ENCODE assay signal across 24 cellular contexts in genomic region chr3:140439527-140439926, GRCh38.
A peak's percentile ranks its signal among the peaks of the same experiment; 100 is the strongest.
DNase-seq lines count a peak whose midpoint lies in the region; ATAC-seq and TF ChIP-seq lines count a peak whose summit lies in the region.
"Had no signal": no experiment of that assay in that cellular context is flagged by ENCODE, and none has a peak within 500 bp of the region (broad histone marks: within the 10 kb centered on the region; RNA-seq: fewer than 3 reads in every experiment).

No MANE protein-coding gene starts in this region.

- 84 to 89% (median 85%) methylated on average over 5 of the region's 5 CpGs for WGBS in heart left ventricle, 4 donors

- intact Hi-C loops in heart left ventricle (cut with DNase I) = no loop called here

- H3K9me3 ChIP-seq in right atrium auricular region (no peaks in the 10 kb centered on the region), heart left ventricle (no peaks in the 10 kb centered on the region), HEK293 (ENCODE audit: control insufficient read depth, insufficient read depth, low read depth, low read length) (no peaks in the 10 kb centered on the region)
- H3K9me3 ChIP-seq: A549; BE2C; BLaER1 treated with 17β-estradiol and CSF1 and Interleukin-3, amounts not matched to agents 10 nM and 100 nM had no signal

- TF ChIP-seq POLR2A in heart left ventricle (IDR thresholded peaks at IDR 0.05) = no peak

- no peaks in the 10 kb centered on the region for H3K36me3 Mint-ChIP-seq in chondrocyte (ENCODE audit: low read depth)
- H3K36me3 Mint-ChIP-seq in T-helper 2 cell treated with Interferon-gamma antibody and Interleukin-4, amounts not matched to agents 5 μg/mL and 100 μg/mL, for 36 hours (ENCODE audit: low read depth) = no peaks in the 10 kb centered on the region
- H3K36me3 Mint-ChIP-seq: CD4-positive, alpha-beta memory T cell had no signal

- peak; percentile 11 for DNase-seq in right atrium auricular region (ENCODE audit: low spot score)
- no peak for DNase-seq in heart left ventricle
- DNase-seq in chondrocyte (ENCODE audit: low spot score) = no peak
- no peak for DNase-seq in GM19238 (ENCODE audit: insufficient read length, low spot score)
- DNase-seq in T-helper 2 cell treated with Interferon-gamma antibody and Interleukin-4, amounts not matched to agents 5 μg/mL and 100 μg/mL, for 36 hours (ENCODE audit: low spot score) = no peak
- DNase-seq: 8988T; ACHN; AML-193; BE2C; Calu3; CD4-positive, alpha-beta memory T cell; COR-L47; DMS153; DMS79; EL; GDM1; H9; HFFc6 had no signal

- H3K9me3 Mint-ChIP-seq in chondrocyte (ENCODE audit: low read depth) = no peaks in the 10 kb centered on the region
- H3K9me3 Mint-ChIP-seq in T-helper 2 cell treated with Interferon-gamma antibody and Interleukin-4, amounts not matched to agents 5 μg/mL and 100 μg/mL, for 36 hours = no peaks in the 10 kb centered on the region
- H3K9me3 Mint-ChIP-seq: GM23338, H9 had no signal

- H3K27me3 ChIP-seq in right atrium auricular region (no peaks in the 10 kb centered on the region), heart left ventricle (no peaks in the 10 kb centered on the region)
- H3K27me3 ChIP-seq: BE2C; BLaER1 treated with 17β-estradiol and CSF1 and Interleukin-3, amounts not matched to agents 10 nM and 100 nM had no signal

- peaks cover 74% of the 10 kb centered on the region for H3K4me1 Mint-ChIP-seq in chondrocyte (ENCODE audit: low read depth)
- no peaks in the 10 kb centered on the region for H3K4me1 Mint-ChIP-seq in T-helper 2 cell treated with Interferon-gamma antibody and Interleukin-4, amounts not matched to agents 5 μg/mL and 100 μg/mL, for 36 hours (ENCODE audit: low read depth)
- H3K4me1 Mint-ChIP-seq: GM23338 had no signal

- no peak overlapping the region for H3K27ac ChIP-seq in right atrium auricular region
- H3K27ac ChIP-seq in heart left ventricle = no peak overlapping the region
- H3K27ac ChIP-seq in HEK293 (ENCODE audit: extremely low read depth, low read depth, low read length) = no peak overlapping the region
- H3K27ac ChIP-seq: A549; BLaER1 treated with 17β-estradiol and CSF1 and Interleukin-3, amounts not matched to agents 10 nM and 100 nM had no signal

- H3K27ac Mint-ChIP-seq in chondrocyte (ENCODE audit: unreplicated experiment) = peak overlapping the region; percentile 93
- H3K27ac Mint-ChIP-seq in T-helper 2 cell treated with Interferon-gamma antibody and Interleukin-4, amounts not matched to agents 5 μg/mL and 100 μg/mL, for 36 hours = no peak overlapping the region
- H3K27ac Mint-ChIP-seq: CD4-positive, alpha-beta memory T cell; GM23338; H9; HFFc6 had no signal

- peaks cover 0 to 27% of the 10 kb centered on the region in 2 donors for H3K4me1 ChIP-seq in right atrium auricular region
- peaks cover 0 to 15% (median 1%) of the 10 kb centered on the region in 12 donors for H3K4me1 ChIP-seq in heart left ventricle
- H3K4me1 ChIP-seq in HEK293 (ENCODE audit: control insufficient read depth, insufficient read depth, low read length) = no peaks in the 10 kb centered on the region
- H3K4me1 ChIP-seq: BE2C; BLaER1 treated with 17β-estradiol and CSF1 and Interleukin-3, amounts not matched to agents 10 nM and 100 nM had no signal

- no peak for TF ChIP-seq CTCF in right atrium auricular region (IDR thresholded peaks at IDR 0.05)
- TF ChIP-seq CTCF in heart left ventricle (IDR thresholded peaks at IDR 0.05) = no peak
- no peak for TF ChIP-seq CTCF in HEK293 (tag by site-specific recombination; IDR thresholded peaks at IDR 0.05)
- TF ChIP-seq CTCF in chondrocyte (IDR thresholded peaks at IDR 0.05) = no peak

- CTCF ChIA-PET in HEK293 (lab: Yijun Ruan, JAX) = no interaction called here

- POLR2A ChIA-PET in HEK293 (lab: Yijun Ruan, JAX) = no interaction called here

- H3K36me3 ChIP-seq in right atrium auricular region = no peaks in the 10 kb centered on the region
- H3K36me3 ChIP-seq in heart left ventricle = no peaks in the 10 kb centered on the region
- H3K36me3 ChIP-seq in HEK293 (ENCODE audit: control insufficient read depth in 2 of 2, insufficient read depth in 1 of 2, low read length in 2 of 2) = no peaks in the 10 kb centered on the region
- H3K36me3 ChIP-seq: BE2C; BLaER1 treated with 17β-estradiol and CSF1 and Interleukin-3, amounts not matched to agents 10 nM and 100 nM had no signal

- no peaks in the 10 kb centered on the region for H3K27me3 Mint-ChIP-seq in chondrocyte (ENCODE audit: low read depth)
- H3K27me3 Mint-ChIP-seq in T-helper 2 cell treated with Interferon-gamma antibody and Interleukin-4, amounts not matched to agents 5 μg/mL and 100 μg/mL, for 36 hours (ENCODE audit: low read depth) = peaks cover 1% of the 10 kb centered on the region

- H3K4me3 Mint-ChIP-seq in chondrocyte (ENCODE audit: unreplicated experiment) = no peak overlapping the region
- no peak overlapping the region for H3K4me3 Mint-ChIP-seq in T-helper 2 cell treated with Interferon-gamma antibody and Interleukin-4, amounts not matched to agents 5 μg/mL and 100 μg/mL, for 36 hours
- H3K4me3 Mint-ChIP-seq: CD4-positive, alpha-beta memory T cell; GM23338; H9; HFFc6 had no signal

- ATAC-seq in heart left ventricle = no peak
- ATAC-seq: A549, GM12878, GM23338, HCT116 had no signal

- H3K4me3 ChIP-seq in right atrium auricular region (no peak overlapping the region), heart left ventricle (no peak overlapping the region), HEK293 (ENCODE audit: low read depth, low read length) (no peak overlapping the region)
- H3K4me3 ChIP-seq: A549; BLaER1 treated with 17β-estradiol and CSF1 and Interleukin-3, amounts not matched to agents 10 nM and 100 nM; GM12878; GM23338 had no signal

TF ChIP-seq in HEK293, 187 proteins besides CTCF, POLR2A, EP300 and RAD21:
- no peak for TF ChIP-seq ZNF169 (tag by site-specific recombination; IDR thresholded peaks at IDR 0.05)
- no peak for TF ChIP-seq SP2 (tag by site-specific recombination; IDR thresholded peaks at IDR 0.05)
- peak; percentile 57 for TF ChIP-seq ZSCAN4 (tag by site-specific recombination; IDR thresholded peaks at IDR 0.05)
- TF ChIP-seq ZBTB8A (tag by site-specific recombination; IDR thresholded peaks at IDR 0.05) = no peak
